Comparison of ENCODE assay signal across 8 cellular contexts in genomic region chr18:50287441-50288347, GRCh38. TPM values are rescaled to one million over a fixed set of nuclear protein-coding genes. Genes with fewer than 3 reads are reported as not detected.
A peak's percentile ranks its signal among the peaks of the same experiment; 100 is the strongest.
DNase-seq lines count a peak whose midpoint lies in the region; ATAC-seq, FAIRE-seq and TF ChIP-seq lines count a peak whose summit lies in the region.

Gene CXXC1, minus strand, starts transcription at chr18:50287692. Its CDS starts 103 bp downstream, at chr18:50287589.

- H3K9ac ChIP-seq in ES-I3 (ENCODE audit: low read depth, low read length): peak within 1 kb of the TSS; percentile 69

- H3K4me3 Mint-ChIP-seq in activated T-helper 2 cell treated with anti-CD3 and anti-CD28 coated beads, Interferon-gamma antibody, Interleukin-2, Interleukin-4, amounts not matched to agents 10 μg/mL and 5 μg/mL and 100 μg/mL, durations not matched to agents 14 hours and 24 hours and 36 hours (ENCODE audit: low read depth): peak within 1 kb of the TSS; percentile 93
- peak within 1 kb of the TSS; percentile 96 for H3K4me3 Mint-ChIP-seq in natural killer cell

- TF ChIP-seq CTCF in RWPE2 (IDR thresholded peaks at IDR 0.05; ENCODE audit: poor library complexity, severe bottlenecking) (peak; percentile 41), fibroblast of mammary gland (conservative IDR thresholded peaks at IDR 0.05; ENCODE audit: control insufficient read depth, insufficient read depth, low read depth, low read length) (peak; percentile 26), natural killer cell (IDR thresholded peaks at IDR 0.05) (peak; percentile 31)

- no peaks in the 10 kb centered on the region for H3K9me3 ChIP-seq in ES-I3 (ENCODE audit: control insufficient read depth, insufficient read depth, low read length)
- no peaks in the 10 kb centered on the region for H3K9me3 ChIP-seq in RWPE2 (ENCODE audit: severe bottlenecking)

- H3K4me1 ChIP-seq in ES-I3 (ENCODE audit: insufficient read depth, low read length) (no peaks in the 10 kb centered on the region), RWPE2 (ENCODE audit: insufficient read depth, poor library complexity, severe bottlenecking) (peaks cover 2% of the 10 kb centered on the region)

- peaks cover 2% of the 10 kb centered on the region for H3K27me3 Mint-ChIP-seq in activated T-helper 2 cell treated with anti-CD3 and anti-CD28 coated beads, Interferon-gamma antibody, Interleukin-2, Interleukin-4, amounts not matched to agents 10 μg/mL and 5 μg/mL and 100 μg/mL, durations not matched to agents 14 hours and 24 hours and 36 hours (ENCODE audit: low read depth)
- no peaks in the 10 kb centered on the region for H3K27me3 Mint-ChIP-seq in natural killer cell (ENCODE audit: low read depth in 2 of 2)

- peak within 1 kb of the TSS; percentile 22 for H3K27ac ChIP-seq in RWPE2 (ENCODE audit: poor library complexity, severe bottlenecking)

- ATAC-seq in RWPE2 (ENCODE audit: low read depth) (peak; percentile 89), natural killer cell (peak; percentile 89 to 97 (median 89))

- peaks cover 20% of the 10 kb centered on the region for H3K4me1 Mint-ChIP-seq in activated T-helper 2 cell treated with anti-CD3 and anti-CD28 coated beads, Interferon-gamma antibody, Interleukin-2, Interleukin-4, amounts not matched to agents 10 μg/mL and 5 μg/mL and 100 μg/mL, durations not matched to agents 14 hours and 24 hours and 36 hours (ENCODE audit: low read depth)
- peaks cover 22 to 48% of the 10 kb centered on the region in 2 donors for H3K4me1 Mint-ChIP-seq in natural killer cell

- TF ChIP-seq POLR2A in H54 (IDR thresholded peaks at IDR 0.05; ENCODE audit: low read depth, low read length): peak; percentile 57

- no peaks in the 10 kb centered on the region for H3K9me3 Mint-ChIP-seq in activated T-helper 2 cell treated with anti-CD3 and anti-CD28 coated beads, Interferon-gamma antibody, Interleukin-2, Interleukin-4, amounts not matched to agents 10 μg/mL and 5 μg/mL and 100 μg/mL, durations not matched to agents 14 hours and 24 hours and 36 hours
- H3K9me3 Mint-ChIP-seq in natural killer cell: no peaks in the 10 kb centered on the region

- H3K27me3 ChIP-seq in RWPE2 (ENCODE audit: insufficient read depth, poor library complexity, severe bottlenecking): no peaks in the 10 kb centered on the region

- peak; percentile 63 for DNase-seq in H54 (ENCODE audit: insufficient read length, low spot score)
- peak; percentile 98 for DNase-seq in LoVo (ENCODE audit: low spot score)
- DNase-seq in RWPE2 (ENCODE audit: low spot score): peak; percentile 97
- DNase-seq in activated T-helper 2 cell treated with anti-CD3 and anti-CD28 coated beads, Interferon-gamma antibody, Interleukin-2, Interleukin-4, amounts not matched to agents 10 μg/mL and 5 μg/mL and 100 μg/mL, durations not matched to agents 14 hours and 24 hours and 36 hours (ENCODE audit: low spot score): peak; percentile 96
- peak; percentile 100 for DNase-seq in fibroblast of mammary gland (ENCODE audit: low read depth)
- DNase-seq in natural killer cell: peak; percentile 94
- peak; percentile 99 for DNase-seq in stimulated activated naive CD4-positive, alpha-beta T cell treated with Interleukin-2 at 50 U/mL for 16 hours (lab: John Stamatoyannopoulos, UW)

- H3K4me3 ChIP-seq in RWPE2 (ENCODE audit: severe bottlenecking) (peak within 1 kb of the TSS; percentile 56), fibroblast of mammary gland (ENCODE audit: control insufficient read depth, low read depth, low read length) (peak within 1 kb of the TSS; percentile 92)

- FAIRE-seq in H54 (lab: Jason Lieb, UNC): peak; percentile 64

- intact Hi-C loops in activated T-helper 2 cell treated with anti-CD3 and anti-CD28 coated beads, Interferon-gamma antibody, Interleukin-2, Interleukin-4, amounts not matched to agents 10 μg/mL and 5 μg/mL and 100 μg/mL, durations not matched to agents 14 hours and 24 hours and 36 hours (cut with micrococcal nuclease): loop anchor here (1.0 to 10.0 kb wide), 11 partner anchors 11 to 1753 kb away; partner anchors contain the start of genes ACAA2, CFAP53, CTIF and RPL17
- intact Hi-C loops in natural killer cell (cut with micrococcal nuclease): loop anchor here (1.0 to 10.0 kb wide), 6 partner anchors 11 to 677 kb away; partner anchors contain the start of genes CFAP53, ELAC1 and ME2

- H3K36me3 Mint-ChIP-seq in activated T-helper 2 cell treated with anti-CD3 and anti-CD28 coated beads, Interferon-gamma antibody, Interleukin-2, Interleukin-4, amounts not matched to agents 10 μg/mL and 5 μg/mL and 100 μg/mL, durations not matched to agents 14 hours and 24 hours and 36 hours (ENCODE audit: low read depth): peaks cover 47% of the 10 kb centered on the region
- no peaks in the 10 kb centered on the region for H3K36me3 Mint-ChIP-seq in natural killer cell

- H3K36me3 ChIP-seq in ES-I3 (ENCODE audit: insufficient read depth, low read length): no peaks in the 10 kb centered on the region
- peaks cover 21% of the 10 kb centered on the region for H3K36me3 ChIP-seq in RWPE2 (ENCODE audit: low read depth)

- peak within 1 kb of the TSS; percentile 89 for H3K27ac Mint-ChIP-seq in activated T-helper 2 cell treated with anti-CD3 and anti-CD28 coated beads, Interferon-gamma antibody, Interleukin-2, Interleukin-4, amounts not matched to agents 10 μg/mL and 5 μg/mL and 100 μg/mL, durations not matched to agents 14 hours and 24 hours and 36 hours
- peak within 1 kb of the TSS; percentile 93 to 96 for H3K27ac Mint-ChIP-seq in natural killer cell

RNA-seq across cellular contexts. Expression of gene CXXC1, which starts in this region (rescaled TPM):
- 94.9 and 101 TPM in 2 replicates for total RNA-seq in activated T-helper 2 cell treated with anti-CD3 and anti-CD28 coated beads, Interferon-gamma antibody, Interleukin-2, Interleukin-4, amounts not matched to agents 10 μg/mL and 5 μg/mL and 100 μg/mL, durations not matched to agents 14 hours and 24 hours and 36 hours
- total RNA-seq in natural killer cell: 100 to 1,000 TPM; 146 to 173 (median 153) TPM

Comparison
In these comparisons a context has a peak if more than half of its experiments do, and no peak if none do; other contexts are left out.
1. Peak in every context shown above with its lines: DNase-seq, ATAC-seq, H3K4me3 ChIP-seq and H3K27ac ChIP-seq.